9 cellular contexts compared by ENCODE assay signal in the genomic region with DNA sequence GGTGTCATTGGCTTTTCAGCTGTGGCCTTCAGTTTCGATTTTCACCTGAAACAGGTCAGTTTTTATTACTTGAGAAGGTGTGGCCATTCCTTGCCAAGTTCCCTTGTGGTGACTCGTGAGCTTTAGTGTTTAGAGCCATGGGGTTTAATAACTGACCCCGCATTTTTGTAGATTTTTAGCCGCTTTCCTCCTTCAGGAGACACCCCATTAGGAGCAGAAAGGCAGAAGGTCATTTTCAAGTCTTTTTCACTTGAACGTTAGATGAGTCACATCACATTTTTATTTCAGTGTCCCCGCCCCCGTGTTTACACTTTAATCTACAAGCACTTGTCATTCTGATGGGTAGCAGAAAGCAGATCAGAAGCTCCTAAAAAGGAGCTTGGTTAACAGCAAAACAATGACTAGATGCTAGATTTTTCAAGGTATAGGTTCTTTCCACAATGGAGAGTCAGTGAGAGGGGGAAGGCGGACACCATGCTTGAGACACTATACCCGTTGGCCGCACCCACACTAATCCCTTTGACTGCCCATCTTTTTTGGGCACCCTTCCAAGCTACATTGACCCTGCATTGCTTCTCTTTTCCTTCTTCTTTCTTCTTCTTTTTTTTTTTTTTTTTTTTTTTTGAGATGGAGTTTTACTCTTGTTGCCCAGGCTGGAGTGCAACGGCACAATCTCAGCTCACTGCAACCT.
DNase-seq lines count a peak whose midpoint lies in the region; ATAC-seq and TF ChIP-seq lines count a peak whose summit lies in the region.
"Had no signal": no experiment of that assay in that cellular context is flagged by ENCODE, and none has a peak within 500 bp of the region (broad histone marks: within the 10 kb centered on the region; RNA-seq: fewer than 3 reads in every experiment).

No MANE protein-coding gene starts in this region.

- H3K4me1 ChIP-seq in ACC112 (ENCODE audit: control insufficient read depth, insufficient read depth, low read length, unreplicated experiment) (peaks cover 67% of the 10 kb centered on the region), HUES6 (ENCODE audit: control insufficient read depth, insufficient read depth, low read length) (peaks cover 28% of the 10 kb centered on the region), left lung (peaks cover 23 to 59% of the 10 kb centered on the region in 2 donors)

- no peak overlapping the region for H3K4me3 Mint-ChIP-seq in stimulated activated memory B cell treated with anti-CD40 and anti-IgM and Interleukin-4, amounts not matched to agents 10 μg/mL and 1 μg/mL and 100 μg/mL, for 72 hours

- H3K27me3 Mint-ChIP-seq in stimulated activated memory B cell treated with anti-CD40 and anti-IgM and Interleukin-4, amounts not matched to agents 10 μg/mL and 1 μg/mL and 100 μg/mL, for 72 hours, result no peaks in the 10 kb centered on the region

- no peak overlapping the region for H3K27ac Mint-ChIP-seq in stimulated activated memory B cell treated with anti-CD40 and anti-IgM and Interleukin-4, amounts not matched to agents 10 μg/mL and 1 μg/mL and 100 μg/mL, for 72 hours

- H3K36me3 ChIP-seq in ACC112 (ENCODE audit: insufficient read depth, low read length), result peaks cover 53% of the 10 kb centered on the region
- H3K36me3 ChIP-seq in HUES6 (ENCODE audit: control insufficient read depth, insufficient read depth, low read length), result peaks cover 45% of the 10 kb centered on the region
- H3K36me3 ChIP-seq in left lung, result peaks cover 0 to 79% of the 10 kb centered on the region in 2 donors

- no peak for TF ChIP-seq CTCF in astrocyte of the spinal cord (IDR thresholded peaks at IDR 0.05; ENCODE audit: low read depth, low read length)
- TF ChIP-seq CTCF in left lung (IDR thresholded peaks at IDR 0.05), result no peak

- H3K9me3 ChIP-seq in HUES6 (ENCODE audit: control insufficient read depth, insufficient read depth, low read depth, low read length) (no peaks in the 10 kb centered on the region), left lung (no peaks in the 10 kb centered on the region)

- intact Hi-C loops in left lung (cut with DNase I), result no loop called here

- peak; percentile 37 for ATAC-seq in left lung
- no peak for ATAC-seq in stimulated activated memory B cell treated with anti-CD40 and anti-IgM and Interleukin-4, amounts not matched to agents 10 μg/mL and 1 μg/mL and 100 μg/mL, for 72 hours
- ATAC-seq in GM21528 (IDR thresholded peaks at IDR 0.05; ENCODE audit: low FRiP score, unreplicated experiment), result no peak
- no peak for ATAC-seq in stimulated activated naive CD8-positive, alpha-beta T cell treated with anti-CD3 and anti-CD28 coated beads, Interleukin-15, Interleukin-2, amounts not matched to agents 100 U/mL and 50 U/mL, for 24 hours

- H3K4me3 ChIP-seq in ACC112 (ENCODE audit: low read depth, low read length) (no peak overlapping the region), HUES6 (ENCODE audit: low read depth, low read length) (no peak overlapping the region; the same call in 1 of the 2 replicates), astrocyte of the spinal cord (ENCODE audit: low read depth, low read length) (no peak overlapping the region), left lung (no peak overlapping the region)

- no peak overlapping the region for H2AFZ ChIP-seq in ACC112 (ENCODE audit: low read length, unreplicated experiment)

- H3K79me2 ChIP-seq in ACC112 (ENCODE audit: control insufficient read depth, insufficient read depth, low read length, unreplicated experiment), result peaks cover 17% of the 10 kb centered on the region

- H3K27me3 ChIP-seq in ACC112 (ENCODE audit: insufficient read depth, low read length) (no peaks in the 10 kb centered on the region), HUES6 (ENCODE audit: control insufficient read depth, insufficient read depth, low read length) (no peaks in the 10 kb centered on the region), left lung (no peaks in the 10 kb centered on the region)

- H3K9me3 Mint-ChIP-seq in stimulated activated memory B cell treated with anti-CD40 and anti-IgM and Interleukin-4, amounts not matched to agents 10 μg/mL and 1 μg/mL and 100 μg/mL, for 72 hours, result no peaks in the 10 kb centered on the region

- H3K9ac ChIP-seq in HUES6 (ENCODE audit: low read length), result no peak overlapping the region

- in situ Hi-C loops in astrocyte of the spinal cord (cut with HindIII; ENCODE audit: low sequenced_read_pairs), result no loop called here

- H3K36me3 Mint-ChIP-seq in stimulated activated memory B cell treated with anti-CD40 and anti-IgM and Interleukin-4, amounts not matched to agents 10 μg/mL and 1 μg/mL and 100 μg/mL, for 72 hours, result peaks cover 10% of the 10 kb centered on the region

- H3K27ac ChIP-seq in ACC112 (ENCODE audit: low read depth, low read length) (peak overlapping the region; percentile 99), HUES6 (ENCODE audit: low read depth, low read length) (peak overlapping the region; percentile 1; the same call in 1 of the 2 replicates), left lung (peak overlapping the region; percentile 14 to 37)

- H3K4me1 Mint-ChIP-seq in stimulated activated memory B cell treated with anti-CD40 and anti-IgM and Interleukin-4, amounts not matched to agents 10 μg/mL and 1 μg/mL and 100 μg/mL, for 72 hours, result peaks cover 7% of the 10 kb centered on the region

- DNase-seq in astrocyte of the spinal cord (ENCODE audit: low read depth, low spot score), result peak; percentile 69
- DNase-seq in left lung, result no peak
- no peak for DNase-seq in ureter (ENCODE audit: low spot score)
- no peak for DNase-seq in stimulated activated naive CD8-positive, alpha-beta T cell treated with anti-CD3 and anti-CD28 coated beads, Interleukin-15, Interleukin-2, amounts not matched to agents 100 U/mL and 50 U/mL, for 24 hours
- DNase-seq: activated effector memory CD4-positive, alpha-beta T cell treated with Interleukin-2 at 50 U/mL for 16 hours had no signal

Comparison
In these comparisons a context has a peak if more than half of its experiments do, and no peak if none do; other contexts are left out.
1. H3K27ac ChIP-seq: peak in every context shown above with its lines; median percentile 99 in ACC112; 26 in left lung; 1 in HUES6.